ENCODE assay signal across 1 cellular context in genomic region chr1:159172599-159173291, GRCh38.
TF ChIP-seq lines count a peak whose summit lies in the region.

No MANE protein-coding gene starts in this region.

TF ChIP-seq in GM23338, 12 proteins besides CTCF, POLR2A, EP300 and RAD21:
- TF ChIP-seq ZNF462 (CRISPR knock-in tag; IDR thresholded peaks at IDR 0.05) = no peak
- TF ChIP-seq ZNF331 (CRISPR knock-in tag; IDR thresholded peaks at IDR 0.05; ENCODE audit: low read depth) = no peak
- TF ChIP-seq ZNF114 (CRISPR knock-in tag; IDR thresholded peaks at IDR 0.05) = no peak
- TF ChIP-seq EZH2 (IDR thresholded peaks at IDR 0.05; ENCODE audit: low read depth, unreplicated experiment) = no peak
- TF ChIP-seq REST (IDR thresholded peaks at IDR 0.05; ENCODE audit: unreplicated experiment) = peak; percentile 30
- no peak for TF ChIP-seq ETS1 (IDR thresholded peaks at IDR 0.05)
- TF ChIP-seq STAT1 (IDR thresholded peaks at IDR 0.05; ENCODE audit: unreplicated experiment) = no peak
- TF ChIP-seq EZH2phosphoT487 (IDR thresholded peaks at IDR 0.05; ENCODE audit: unreplicated experiment) = no peak
- TF ChIP-seq POLR2AphosphoS5 (IDR thresholded peaks at IDR 0.05; ENCODE audit: low read depth) = no peak
